In genomic region chr1:16613185-16614147, GRCh38 we compare ENCODE assay signal across 8 cellular contexts. TPM values are rescaled to one million over a fixed set of nuclear protein-coding genes. Genes with fewer than 3 reads are reported as not detected.
DNase-seq lines count a peak whose midpoint lies in the region; ATAC-seq and TF ChIP-seq lines count a peak whose summit lies in the region.

Gene NBPF1 (minus strand): TSS chr1:16613564.

- peak in 1 of 2 donors; percentile 32 for TF ChIP-seq RAD21 in liver (IDR thresholded peaks at IDR 0.05)

- H3K4me1 ChIP-seq in duodenal mucosa (ENCODE audit: control insufficient read depth in 1 of 2, insufficient read depth in 2 of 2, low read length in 2 of 2) (peaks cover 6 to 20% of the 10 kb centered on the region in 2 donors), liver (ENCODE audit: control insufficient read depth in 4 of 4, insufficient read depth in 4 of 4, low read length in 3 of 4) (peaks cover 6 to 25% (median 20%) of the 10 kb centered on the region in 4 donors)

- H3K4me3 ChIP-seq in duodenal mucosa (ENCODE audit: low read depth in 1 of 2, low read length in 2 of 2), result peak within 1 kb of the TSS; percentile 82 to 87
- peak within 1 kb of the TSS; percentile 69 to 82 (median 79) for H3K4me3 ChIP-seq in liver (ENCODE audit: low read depth in 1 of 3, low read length in 3 of 3)

- no peaks in the 10 kb centered on the region for H3K9me3 ChIP-seq in duodenal mucosa (ENCODE audit: control insufficient read depth in 1 of 2, low read length in 2 of 2)
- H3K9me3 ChIP-seq in liver (ENCODE audit: control insufficient read depth in 4 of 4, low read length in 3 of 4), result no peaks in the 10 kb centered on the region

- H3K27me3 ChIP-seq in duodenal mucosa (ENCODE audit: control insufficient read depth in 1 of 2, insufficient read depth in 2 of 2, low read length in 2 of 2), result no peaks in the 10 kb centered on the region
- H3K27me3 ChIP-seq in liver (ENCODE audit: control insufficient read depth in 4 of 4, insufficient read depth in 4 of 4, low read length in 3 of 4), result no peaks in the 10 kb centered on the region

- no peak for TF ChIP-seq CTCF in liver (IDR thresholded peaks at IDR 0.05; ENCODE audit: low read depth, low read length, missing input control)

- peaks cover under 1 to 13% of the 10 kb centered on the region in 2 donors for H3K36me3 ChIP-seq in duodenal mucosa (ENCODE audit: control insufficient read depth in 1 of 2, insufficient read depth in 2 of 2, low read length in 2 of 2)
- H3K36me3 ChIP-seq in liver (ENCODE audit: control insufficient read depth in 4 of 4, insufficient read depth in 3 of 4, low read depth in 1 of 4, low read length in 3 of 4), result peaks cover 0 to 17% (median 11%) of the 10 kb centered on the region in 4 donors

- peak within 1 kb of the TSS; percentile 60 to 84 for H3K9ac ChIP-seq in duodenal mucosa (ENCODE audit: low read depth in 1 of 2, low read length in 2 of 2)
- H3K9ac ChIP-seq in liver (ENCODE audit: low read depth in 1 of 2, low read length in 2 of 2), result peak within 1 kb of the TSS; percentile 37 to 74

- ATAC-seq in GM19438 (IDR thresholded peaks at IDR 0.05; ENCODE audit: low read depth, unreplicated experiment) (peak; percentile 93), HG03558 (IDR thresholded peaks at IDR 0.05; ENCODE audit: extremely low read depth, unreplicated experiment) (peak; percentile 62)

- DNase-seq in C1 segment of cervical spinal cord (lab: John Stamatoyannopoulos, UW), result peak; percentile 96 to 100 (median 100)
- peak; percentile 99 for DNase-seq in NCI-H69 (lab: John Stamatoyannopoulos, UW)
- DNase-seq in activated CD4-positive, alpha-beta T cell treated with anti-CD3 and anti-CD28 coated beads, Interleukin-2, amount 50 U/mL, for 48 hours, result peak; percentile 97 to 98
- peak; percentile 96 to 97 for DNase-seq in stimulated activated CD4-positive, alpha-beta T cell treated with anti-CD3 and anti-CD28 coated beads, Interleukin-2, amount 100 ng/mL, for 48 hours

- WGBS in liver, result under 1% methylated on average over 82 of the region's 82 CpGs

- H3K27ac ChIP-seq in duodenal mucosa (ENCODE audit: low read depth, low read length) (peak within 1 kb of the TSS; percentile 73), liver (ENCODE audit: low read depth in 1 of 2, low read length in 2 of 2) (peak within 1 kb of the TSS; percentile 80 to 85)

TF ChIP-seq in liver, 16 proteins besides CTCF, POLR2A, EP300 and RAD21:
- TF ChIP-seq FOXA1 (IDR thresholded peaks at IDR 0.05), result no peak
- TF ChIP-seq TAF1 (conservative IDR thresholded peaks at IDR 0.05), result no peak
- TF ChIP-seq EGR1 (IDR thresholded peaks at IDR 0.05; ENCODE audit: low read depth in 2 of 2), result no peak
- TF ChIP-seq GABPA (IDR thresholded peaks at IDR 0.05 in 1 of 2, conservative IDR thresholded peaks at IDR 0.05 in 1 of 2), result no peak
- TF ChIP-seq YY1 (IDR thresholded peaks at IDR 0.05), result no peak
- peak in 1 of 2 donors; percentile 31 for TF ChIP-seq RXRA (IDR thresholded peaks at IDR 0.05)
- no peak for TF ChIP-seq FOXA2 (IDR thresholded peaks at IDR 0.05)
- no peak for TF ChIP-seq SP1 (IDR thresholded peaks at IDR 0.05)
- TF ChIP-seq HNF4G (IDR thresholded peaks at IDR 0.05), result peak; percentile 14
- no peak for TF ChIP-seq ATF3 (IDR thresholded peaks at IDR 0.05)
- TF ChIP-seq NR2F2 (IDR thresholded peaks at IDR 0.05), result no peak
- TF ChIP-seq REST (IDR thresholded peaks at IDR 0.05), result peak; percentile 28
- no peak for TF ChIP-seq MAX (IDR thresholded peaks at IDR 0.05)
- TF ChIP-seq JUND (IDR thresholded peaks at IDR 0.05), result no peak
- no peak for TF ChIP-seq ZBTB33 (IDR thresholded peaks at IDR 0.05)
- TF ChIP-seq HNF4A (conservative IDR thresholded peaks at IDR 0.05), result peak in 1 of 2 donors; percentile 33

RNA-seq across cellular contexts. Expression of gene NBPF1, which starts in this region (rescaled TPM):
- total RNA-seq in liver, result 10 to 100 TPM in 1 of 2 donors, 1 to 10 TPM in 1; 9.7 to 16.4 TPM
- polyA plus RNA-seq in liver, result 10 to 100 TPM in 1 of 2 donors, 1 to 10 TPM in 1; 8.0 to 11.9 TPM

Comparison
In these comparisons a context has a peak if more than half of its experiments do, and no peak if none do; other contexts are left out.
1. Peak in every context shown above with its lines: DNase-seq, ATAC-seq, H3K4me3 ChIP-seq and H3K27ac ChIP-seq.